In genomic region chr16:78567713-78568112, GRCh38 we compare ENCODE assay signal across 20 cellular contexts.
"Had no signal": no experiment of that assay in that cellular context is flagged by ENCODE, and none has a peak within 500 bp of the region (broad histone marks: within the 10 kb centered on the region; RNA-seq: fewer than 3 reads in every experiment).

No MANE protein-coding gene starts in this region.

- H3K4me3 ChIP-seq: MG63, SJSA1, SK-N-MC had no signal

- H3K36me3 ChIP-seq: MG63, SJSA1 had no signal

- FAIRE-seq: RCC 7860 had no signal

- H3K4me1 ChIP-seq: SJSA1 had no signal

- H3K9me3 ChIP-seq: MG63 had no signal

- DNase-seq: IMR-90, Karpas-422, KG1, MG63, NCI-H1092, NCI-H1436, NCI-H187, NCI-H2029, NCI-H2081 treated with DMSO at 0.1 percent for 48 hours, NCI-H226, NCI-H446, NCI-H510A, NCI-H524 treated with DMSO at 0.1 percent for 48 hours, NCI-H774, Right ventricle myocardium superior, RPMI8226, SIG-M5 had no signal

- H3K27ac ChIP-seq: SJSA1, SK-N-MC had no signal

- H3K27me3 ChIP-seq: MG63, SJSA1 had no signal
